ENCODE assay signal across 13 cellular contexts in the genomic region with DNA sequence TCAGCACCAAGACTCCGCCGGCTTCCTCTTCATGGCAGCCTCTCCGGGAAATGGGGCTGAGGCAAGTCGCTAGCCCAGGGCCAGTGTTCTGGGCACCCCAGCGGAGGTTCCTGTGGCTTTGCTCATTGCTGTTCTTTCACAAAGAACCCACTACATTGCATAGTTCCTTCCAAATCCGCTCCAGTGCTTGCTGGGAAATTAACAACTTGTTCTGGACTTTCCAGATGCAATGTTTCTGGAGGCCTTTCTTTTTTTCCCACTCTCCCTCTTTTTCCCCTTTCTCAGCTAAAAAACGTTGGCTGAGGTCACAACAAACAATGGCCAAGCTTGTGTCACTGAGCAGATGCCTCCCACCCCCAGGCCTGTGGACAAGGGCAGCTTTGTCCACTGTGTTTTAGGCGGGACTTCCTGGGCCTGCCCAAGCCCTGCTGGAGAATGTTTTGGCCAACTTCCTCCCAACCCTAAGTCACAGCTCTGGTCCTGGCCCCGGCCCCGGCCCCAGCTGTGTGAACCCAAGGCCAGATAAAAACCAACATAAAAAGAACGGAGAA.
A peak's percentile ranks its signal among the peaks of the same experiment; 100 is the strongest.
DNase-seq lines count a peak whose midpoint lies in the region; ATAC-seq, FAIRE-seq and TF ChIP-seq lines count a peak whose summit lies in the region.
"Had no signal": no experiment of that assay in that cellular context is flagged by ENCODE, and none has a peak within 500 bp of the region (broad histone marks: within the 10 kb centered on the region; RNA-seq: fewer than 3 reads in every experiment).

No MANE protein-coding gene starts in this region.

- no peaks in the 10 kb centered on the region for H3K9me3 Mint-ChIP-seq in chondrocyte (ENCODE audit: low read depth)
- H3K9me3 Mint-ChIP-seq: stimulated activated naive CD8-positive, alpha-beta T cell treated with anti-CD3 and anti-CD28 coated beads, Interleukin-15, Interleukin-2, amounts not matched to agents 100 ng/mL and 50 ng/mL, for 24 hours; T-helper 2 cell treated with Interferon-gamma antibody and Interleukin-4, amounts not matched to agents 5 μg/mL and 100 μg/mL, for 36 hours had no signal

- no peaks in the 10 kb centered on the region for H3K36me3 Mint-ChIP-seq in chondrocyte (ENCODE audit: low read depth)

- no peak overlapping the region for H3K4me3 Mint-ChIP-seq in chondrocyte (ENCODE audit: unreplicated experiment)
- H3K4me3 Mint-ChIP-seq: stimulated activated naive CD8-positive, alpha-beta T cell treated with anti-CD3 and anti-CD28 coated beads, Interleukin-15, Interleukin-2, amounts not matched to agents 100 ng/mL and 50 ng/mL, for 24 hours; T-helper 2 cell treated with Interferon-gamma antibody and Interleukin-4, amounts not matched to agents 5 μg/mL and 100 μg/mL, for 36 hours had no signal

- H3K36me3 ChIP-seq in BLaER1 (peaks cover 13% of the 10 kb centered on the region; the same call in 1 of the 2 replicates), HepG2 (replicated peaks in 1 of 2; ENCODE audit: control insufficient read depth in 1 of 2, insufficient read depth in 2 of 2, low read length in 2 of 2) (no peaks in the 10 kb centered on the region), psoas muscle (ENCODE audit: insufficient read depth in 1 of 2, low read depth in 1 of 2) (no peaks in the 10 kb centered on the region)
- H3K36me3 ChIP-seq: HAP-1, MG63 had no signal

- no peak for TF ChIP-seq RAD21 in HepG2 (CRISPR knock-in tag; IDR thresholded peaks at IDR 0.05)

- no peak for TF ChIP-seq POLR2A in HepG2 (IDR thresholded peaks at IDR 0.05; ENCODE audit: insufficient read depth in 1 of 2, low read depth in 2 of 2, low read length in 2 of 2)

- DNase-seq in coronary artery (ENCODE audit: low spot score) (peak; percentile 85), HepG2 (ENCODE audit: low spot score) (peak; percentile 52), psoas muscle (peak; percentile 75 to 87), GM19238 (ENCODE audit: insufficient read length, low spot score) (no peak), NCI-H146 (lab: John Stamatoyannopoulos, UW) (no peak), chondrocyte (ENCODE audit: low spot score) (no peak)
- DNase-seq: MG63 had no signal

- no peaks in the 10 kb centered on the region for H4K20me1 ChIP-seq in BLaER1
- H4K20me1 ChIP-seq in HepG2 (ENCODE audit: insufficient read depth, low read length): no peaks in the 10 kb centered on the region

- in situ Hi-C loops in HepG2 (cut with HindIII; ENCODE audit: extremely low pct_ligation_motif_present, low pct_unique_long_range_greater_than_20kb): no loop called here

- ATAC-seq in HepG2: peak; percentile 76
- ATAC-seq in psoas muscle: peak; percentile 48 to 76 (median 72)
- no peak for ATAC-seq in GM18502 (IDR thresholded peaks at IDR 0.05; ENCODE audit: poor library complexity, unreplicated experiment)

- H3K4me2 ChIP-seq in BLaER1 (peak overlapping the region; percentile 87), HepG2 (ENCODE audit: low read depth, low read length) (peak overlapping the region; percentile 50)

- H3K9me3 ChIP-seq in BLaER1: no peaks in the 10 kb centered on the region
- H3K9me3 ChIP-seq in HepG2 (ENCODE audit: low read length): no peaks in the 10 kb centered on the region
- no peaks in the 10 kb centered on the region for H3K9me3 ChIP-seq in psoas muscle
- H3K9me3 ChIP-seq: HAP-1, MG63 had no signal

- no peaks in the 10 kb centered on the region for H3K79me2 ChIP-seq in HepG2 (ENCODE audit: insufficient read depth, low read length)

- H3K27ac ChIP-seq in BLaER1 (peak overlapping the region; percentile 95), coronary artery (peak overlapping the region; percentile 45 to 89), HepG2 (ENCODE audit: extremely low read length, insufficient read depth, low read length) (no peak overlapping the region), psoas muscle (peak overlapping the region; percentile 34)

- H3K27me3 Mint-ChIP-seq in chondrocyte (ENCODE audit: low read depth): no peaks in the 10 kb centered on the region
- H3K27me3 Mint-ChIP-seq: stimulated activated naive CD8-positive, alpha-beta T cell treated with anti-CD3 and anti-CD28 coated beads, Interleukin-15, Interleukin-2, amounts not matched to agents 100 ng/mL and 50 ng/mL, for 24 hours had no signal

- peaks cover 11% of the 10 kb centered on the region for H3K4me1 Mint-ChIP-seq in chondrocyte (ENCODE audit: low read depth)

- TF ChIP-seq EP300 in HepG2 (IDR thresholded peaks at IDR 0.05; ENCODE audit: low read depth in 2 of 2, low read length in 2 of 2): no peak
- TF ChIP-seq EP300 in HepG2 (CRISPR knock-in tag; IDR thresholded peaks at IDR 0.05; ENCODE audit: borderline replicate concordance): no peak

- intact Hi-C loops in HepG2 (cut with micrococcal nuclease; ENCODE audit: unreplicated experiment) (no loop called here), psoas muscle (cut with DNase I) (no loop called here)

- H2AFZ ChIP-seq in HepG2 (ENCODE audit: low read length): no peak overlapping the region

- H3K9ac ChIP-seq in BLaER1 (peak overlapping the region; percentile 48; the same call in 1 of the 2 replicates), HepG2 (ENCODE audit: insufficient read depth, low read depth, low read length) (peak overlapping the region; percentile 5; the same call in 1 of the 2 replicates)

- TF ChIP-seq CTCF in coronary artery (IDR thresholded peaks at IDR 0.05) (no peak), HepG2 (CRISPR knock-in tag; IDR thresholded peaks at IDR 0.05) (no peak), psoas muscle (IDR thresholded peaks at IDR 0.05) (no peak), chondrocyte (IDR thresholded peaks at IDR 0.05) (no peak)

- WGBS in HepG2 (ENCODE audit: low lambda C conversion rate): 4% methylated on average over 11 of the region's 11 CpGs
- WGBS in psoas muscle, 3 donors: 28 to 43% (median 29%) methylated on average over 11 of the region's 11 CpGs

- no peak for FAIRE-seq in HepG2 (lab: Jason Lieb, UNC)
- FAIRE-seq: G401.6 had no signal

- CTCF ChIA-PET in HepG2 (lab: Yijun Ruan, JAX; ENCODE audit: low intra/inter-chr PET ratio, low total read pairs): no interaction called here

- POLR2A ChIA-PET in HepG2 (lab: Yijun Ruan, JAX): no interaction called here

- H3K4me1 ChIP-seq in BLaER1 (peaks cover 99% of the 10 kb centered on the region), HepG2 (ENCODE audit: insufficient read depth, low read length) (peaks cover 20% of the 10 kb centered on the region), psoas muscle (no peaks in the 10 kb centered on the region)
- H3K4me1 ChIP-seq: HAP-1 had no signal

- H3K27ac Mint-ChIP-seq in chondrocyte (ENCODE audit: unreplicated experiment): no peak overlapping the region
- H3K27ac Mint-ChIP-seq: stimulated activated naive CD8-positive, alpha-beta T cell treated with anti-CD3 and anti-CD28 coated beads, Interleukin-15, Interleukin-2, amounts not matched to agents 100 ng/mL and 50 ng/mL, for 24 hours; T-helper 2 cell treated with Interferon-gamma antibody and Interleukin-4, amounts not matched to agents 5 μg/mL and 100 μg/mL, for 36 hours had no signal

- no peaks in the 10 kb centered on the region for H3K27me3 ChIP-seq in BLaER1
- peaks cover 3 to 37% of the 10 kb centered on the region in 2 experiments; a peak in 3 of 5 replicates for H3K27me3 ChIP-seq in HepG2 (ENCODE audit: control insufficient read depth in 1 of 2, insufficient read depth in 2 of 2, low read length in 2 of 2)
- peaks cover 0 to 6% (median 0%) of the 10 kb centered on the region in 3 donors for H3K27me3 ChIP-seq in psoas muscle (ENCODE audit: insufficient read depth in 3 of 3, low read length in 2 of 3)
- H3K27me3 ChIP-seq: MG63 had no signal

- BruUV-seq in HepG2 (replicated peaks; lab: Mats Ljungman, UMichigan): no TSS peak

- H3K4me3 ChIP-seq in BLaER1 (no peak overlapping the region), coronary artery (peak overlapping the region; percentile 68), HepG2 (replicated peaks in 1 of 3; ENCODE audit: insufficient read depth in 1 of 3, low read depth in 2 of 3, low read length in 3 of 3) (no peak overlapping the region; a peak in 2 of 6 replicates), psoas muscle (peak overlapping the region; percentile 47)
- H3K4me3 ChIP-seq: HAP-1, MG63 had no signal

TF ChIP-seq in HepG2, 621 proteins besides CTCF, POLR2A, EP300 and RAD21 (continues in another document):
- TF ChIP-seq ZFX (CRISPR knock-in tag; IDR thresholded peaks at IDR 0.05; ENCODE audit: low read depth) (peak; percentile 24; the same call in 1 of the 2 replicates), GABPA (IDR thresholded peaks at IDR 0.05; ENCODE audit: low read depth, low read length) (peak; percentile 44), GABPA (CRISPR knock-in tag; IDR thresholded peaks at IDR 0.05; ENCODE audit: low read depth) (no peak), JUND (CRISPR knock-in tag; IDR thresholded peaks at IDR 0.05) (no peak), SOX5 (CRISPR knock-in tag; IDR thresholded peaks at IDR 0.05; ENCODE audit: borderline replicate concordance) (peak; percentile 9; the same call in 1 of the 2 replicates), ZBTB38 (CRISPR knock-in tag; IDR thresholded peaks at IDR 0.05) (no peak), GABPB1 (CRISPR knock-in tag; IDR thresholded peaks at IDR 0.05) (peak; percentile 59), FOXM1 (CRISPR knock-in tag; IDR thresholded peaks at IDR 0.05) (no peak), SOX6 (IDR thresholded peaks at IDR 0.05) (no peak), SOX6 (CRISPR knock-in tag; IDR thresholded peaks at IDR 0.05) (peak; percentile 49)
- TF ChIP-seq, protein P1, sequence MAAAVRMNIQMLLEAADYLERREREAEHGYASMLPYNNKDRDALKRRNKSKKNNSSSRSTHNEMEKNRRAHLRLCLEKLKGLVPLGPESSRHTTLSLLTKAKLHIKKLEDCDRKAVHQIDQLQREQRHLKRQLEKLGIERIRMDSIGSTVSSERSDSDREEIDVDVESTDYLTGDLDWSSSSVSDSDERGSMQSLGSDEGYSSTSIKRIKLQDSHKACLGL (CRISPR knock-in tag; IDR thresholded peaks at IDR 0.05): no peak

Comparison
In these comparisons a context has a peak if more than half of its experiments do, and no peak if none do; other contexts are left out.
1. H3K4me3 ChIP-seq: peak in coronary artery (single experiment) and psoas muscle (single experiment); none in BLaER1 (single experiment) and HepG2 (0 of 3).
2. DNase-seq: peak in coronary artery (single experiment), HepG2 (single experiment) and psoas muscle (2 of 2); none in GM19238 (single experiment), NCI-H146 (single experiment) and chondrocyte (single experiment).